ENCODE assay signal across 15 cellular contexts in the genomic region with DNA sequence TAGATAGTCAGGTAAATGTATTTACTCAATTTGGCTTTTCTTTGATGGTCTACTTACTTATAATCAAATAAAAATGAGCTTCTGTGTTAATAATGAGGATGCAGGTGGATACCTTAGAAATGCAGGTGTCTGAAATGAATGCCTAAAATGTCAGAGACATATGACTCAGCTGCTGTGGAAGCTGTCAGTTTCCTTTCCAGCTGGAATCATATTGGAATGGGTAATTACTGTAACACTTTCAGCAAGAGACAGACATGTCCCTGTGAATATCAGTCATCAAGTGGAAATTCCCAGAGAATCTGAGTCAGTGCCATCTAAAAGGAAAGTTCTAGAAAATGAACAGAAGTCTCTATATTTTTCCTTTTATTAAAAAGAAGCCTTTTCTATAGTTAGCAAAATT.
"Had no signal": no experiment of that assay in that cellular context is flagged by ENCODE, and none has a peak within 500 bp of the region (broad histone marks: within the 10 kb centered on the region; RNA-seq: fewer than 3 reads in every experiment).

No MANE protein-coding gene starts in this region.

- ATAC-seq: activated CD8-positive, alpha-beta T cell treated with anti-CD3 and anti-CD28 coated beads for 36 hours; activated T-cell treated with anti-CD3 and anti-CD28 coated beads, Interleukin-2, amount 50 U/mL, for 72 hours; left lung; natural killer cell; right lobe of liver; stimulated activated memory B cell treated with anti-CD40 and anti-IgM and Interleukin-4, amounts not matched to agents 10 μg/mL and 1 μg/mL and 100 μg/mL, for 72 hours had no signal

- H3K4me1 ChIP-seq: left lung, right lobe of liver, spleen had no signal

- H3K27ac ChIP-seq: left lung, right lobe of liver, spleen, WERI-Rb-1 had no signal

- H3K9me3 ChIP-seq: left lung, right lobe of liver, spleen had no signal

- H3K27me3 ChIP-seq: right lobe of liver, spleen had no signal

- DNase-seq: activated CD4-positive, alpha-beta T cell treated with anti-CD3 and anti-CD28 coated beads for 4 hours; activated CD8-positive, alpha-beta memory T cell treated with anti-CD3 and anti-CD28 coated beads, Interleukin-2, amount 50 U/mL, for 4 hours; activated CD8-positive, alpha-beta T cell treated with anti-CD3 and anti-CD28 coated beads for 36 hours; activated T-cell treated with anti-CD3 and anti-CD28 coated beads, Interleukin-2, amount 50 U/mL, for 72 hours; effector memory CD4-positive, alpha-beta T cell; erythroblast; immature natural killer cell; left lung; natural killer cell; right lobe of liver; spleen; stimulated activated CD4-positive, alpha-beta T cell treated with anti-CD3 and anti-CD28 coated beads, Interleukin-1b, Interleukin-23, amount 100 ng/mL, for 48 hours; T-helper 1 cell; WERI-Rb-1 had no signal

- H3K36me3 ChIP-seq: left lung, right lobe of liver, spleen, WERI-Rb-1 had no signal

- H3K4me3 ChIP-seq: left lung, right lobe of liver, spleen had no signal
